1 cellular context compared by ENCODE assay signal in the genomic region with DNA sequence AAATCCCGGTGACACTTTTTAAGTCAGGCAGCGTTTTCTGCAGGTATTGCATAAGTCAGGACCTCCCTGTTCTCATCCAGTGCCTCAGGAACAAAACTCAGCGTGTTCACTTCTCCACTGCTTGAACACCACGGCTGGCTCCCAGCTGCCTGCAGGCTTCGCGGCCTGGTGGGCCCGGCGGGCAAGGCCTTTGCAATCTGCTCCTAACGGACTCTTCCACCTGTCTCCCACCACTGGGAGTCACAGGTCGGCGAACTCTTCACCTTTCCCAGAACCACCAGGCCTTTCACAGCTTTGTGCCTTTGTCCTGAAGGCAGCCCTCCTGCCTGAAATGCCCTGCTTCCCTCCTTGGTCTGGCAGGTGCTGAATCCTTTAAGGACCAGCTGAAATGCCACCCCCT.
TF ChIP-seq lines count a peak whose summit lies in the region.

No MANE protein-coding gene starts in this region.

TF ChIP-seq in GM23338, 12 proteins besides CTCF, POLR2A, EP300 and RAD21 (continued from another document):
- TF ChIP-seq, protein P1, sequence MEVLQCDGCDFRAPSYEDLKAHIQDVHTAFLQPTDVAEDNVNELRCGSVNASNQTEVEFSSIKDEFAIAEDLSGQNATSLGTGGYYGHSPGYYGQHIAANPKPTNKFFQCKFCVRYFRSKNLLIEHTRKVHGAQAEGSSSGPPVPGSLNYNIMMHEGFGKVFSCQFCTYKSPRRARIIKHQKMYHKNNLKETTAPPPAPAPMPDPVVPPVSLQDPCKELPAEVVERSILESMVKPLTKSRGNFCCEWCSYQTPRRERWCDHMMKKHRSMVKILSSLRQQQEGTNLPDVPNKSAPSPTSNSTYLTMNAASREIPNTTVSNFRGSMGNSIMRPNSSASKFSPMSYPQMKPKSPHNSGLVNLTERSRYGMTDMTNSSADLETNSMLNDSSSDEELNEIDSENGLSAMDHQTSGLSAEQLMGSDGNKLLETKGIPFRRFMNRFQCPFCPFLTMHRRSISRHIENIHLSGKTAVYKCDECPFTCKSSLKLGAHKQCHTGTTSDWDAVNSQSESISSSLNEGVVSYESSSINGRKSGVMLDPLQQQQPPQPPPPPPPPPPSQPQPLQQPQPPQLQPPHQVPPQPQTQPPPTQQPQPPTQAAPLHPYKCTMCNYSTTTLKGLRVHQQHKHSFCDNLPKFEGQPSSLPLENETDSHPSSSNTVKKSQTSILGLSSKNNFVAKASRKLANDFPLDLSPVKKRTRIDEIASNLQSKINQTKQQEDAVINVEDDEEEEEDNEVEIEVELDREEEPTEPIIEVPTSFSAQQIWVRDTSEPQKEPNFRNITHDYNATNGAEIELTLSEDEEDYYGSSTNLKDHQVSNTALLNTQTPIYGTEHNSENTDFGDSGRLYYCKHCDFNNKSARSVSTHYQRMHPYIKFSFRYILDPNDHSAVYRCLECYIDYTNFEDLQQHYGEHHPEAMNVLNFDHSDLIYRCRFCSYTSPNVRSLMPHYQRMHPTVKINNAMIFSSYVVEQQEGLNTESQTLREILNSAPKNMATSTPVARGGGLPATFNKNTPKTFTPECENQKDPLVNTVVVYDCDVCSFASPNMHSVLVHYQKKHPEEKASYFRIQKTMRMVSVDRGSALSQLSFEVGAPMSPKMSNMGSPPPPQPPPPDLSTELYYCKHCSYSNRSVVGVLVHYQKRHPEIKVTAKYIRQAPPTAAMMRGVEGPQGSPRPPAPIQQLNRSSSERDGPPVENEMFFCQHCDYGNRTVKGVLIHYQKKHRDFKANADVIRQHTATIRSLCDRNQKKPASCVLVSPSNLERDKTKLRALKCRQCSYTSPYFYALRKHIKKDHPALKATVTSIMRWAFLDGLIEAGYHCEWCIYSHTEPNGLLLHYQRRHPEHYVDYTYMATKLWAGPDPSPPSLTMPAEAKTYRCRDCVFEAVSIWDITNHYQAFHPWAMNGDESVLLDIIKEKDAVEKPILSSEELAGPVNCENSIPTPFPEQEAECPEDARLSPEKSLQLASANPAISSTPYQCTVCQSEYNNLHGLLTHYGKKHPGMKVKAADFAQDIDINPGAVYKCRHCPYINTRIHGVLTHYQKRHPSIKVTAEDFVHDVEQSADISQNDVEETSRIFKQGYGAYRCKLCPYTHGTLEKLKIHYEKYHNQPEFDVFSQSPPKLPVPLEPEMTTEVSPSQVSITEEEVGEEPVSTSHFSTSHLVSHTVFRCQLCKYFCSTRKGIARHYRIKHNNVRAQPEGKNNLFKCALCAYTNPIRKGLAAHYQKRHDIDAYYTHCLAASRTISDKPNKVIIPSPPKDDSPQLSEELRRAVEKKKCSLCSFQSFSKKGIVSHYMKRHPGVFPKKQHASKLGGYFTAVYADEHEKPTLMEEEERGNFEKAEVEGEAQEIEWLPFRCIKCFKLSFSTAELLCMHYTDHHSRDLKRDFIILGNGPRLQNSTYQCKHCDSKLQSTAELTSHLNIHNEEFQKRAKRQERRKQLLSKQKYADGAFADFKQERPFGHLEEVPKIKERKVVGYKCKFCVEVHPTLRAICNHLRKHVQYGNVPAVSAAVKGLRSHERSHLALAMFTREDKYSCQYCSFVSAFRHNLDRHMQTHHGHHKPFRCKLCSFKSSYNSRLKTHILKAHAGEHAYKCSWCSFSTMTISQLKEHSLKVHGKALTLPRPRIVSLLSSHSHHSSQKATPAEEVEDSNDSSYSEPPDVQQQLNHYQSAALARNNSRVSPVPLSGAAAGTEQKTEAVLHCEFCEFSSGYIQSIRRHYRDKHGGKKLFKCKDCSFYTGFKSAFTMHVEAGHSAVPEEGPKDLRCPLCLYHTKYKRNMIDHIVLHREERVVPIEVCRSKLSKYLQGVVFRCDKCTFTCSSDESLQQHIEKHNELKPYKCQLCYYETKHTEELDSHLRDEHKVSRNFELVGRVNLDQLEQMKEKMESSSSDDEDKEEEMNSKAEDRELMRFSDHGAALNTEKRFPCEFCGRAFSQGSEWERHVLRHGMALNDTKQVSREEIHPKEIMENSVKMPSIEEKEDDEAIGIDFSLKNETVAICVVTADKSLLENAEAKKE (CRISPR knock-in tag; IDR thresholded peaks at IDR 0.05), result no peak
- TF ChIP-seq STAT1 (IDR thresholded peaks at IDR 0.05; ENCODE audit: unreplicated experiment) (no peak), NANOG (IDR thresholded peaks at IDR 0.05; ENCODE audit: borderline replicate concordance) (no peak)
